7 cellular contexts compared by ENCODE assay signal in the genomic region with DNA sequence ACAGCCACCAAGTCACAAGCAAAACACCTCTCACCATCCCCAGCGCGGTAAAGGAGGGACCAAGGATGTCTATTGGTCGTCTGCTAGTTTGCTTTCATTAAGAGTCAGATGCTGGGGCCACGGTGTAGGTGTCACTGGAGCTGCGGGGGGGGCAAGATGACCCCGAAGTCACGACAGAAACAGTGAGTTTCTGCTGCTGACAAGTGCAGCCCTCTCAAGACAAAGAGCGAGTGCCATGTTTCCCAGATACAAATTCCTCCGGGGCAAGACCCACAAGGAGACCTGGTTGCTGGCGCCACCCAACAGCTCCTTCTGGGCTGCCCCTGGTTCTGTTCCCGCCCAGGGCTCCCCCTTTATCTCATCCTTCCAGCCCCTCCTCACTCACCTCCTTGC. TPM values are rescaled to one million over a fixed set of nuclear protein-coding genes. Genes with fewer than 3 reads are reported as not detected.
DNase-seq lines count a peak whose midpoint lies in the region; ATAC-seq and TF ChIP-seq lines count a peak whose summit lies in the region.

No MANE protein-coding gene starts in this region.

- H3K9me2 ChIP-seq in SU-DHL-6 (replicated peaks; ENCODE audit: insufficient read depth, low read length) = no peaks in the 10 kb centered on the region

- no peaks in the 10 kb centered on the region for H3K36me3 ChIP-seq in SU-DHL-6 (ENCODE audit: low read length)
- H3K36me3 ChIP-seq in right lobe of liver = peaks cover 3 to 29% (median 5%) of the 10 kb centered on the region in 4 donors

- WGBS in right lobe of liver (ENCODE audit: insufficient coverage, low coverage, low lambda C conversion rate, missing lambda C conversion rate) = 0% methylated on average over 3 of the region's 11 CpGs

- 0 out of 2 replicates have a peak, but pooled peaks cover 5% of the 10 kb centered on the region for H3F3A ChIP-seq in SU-DHL-6 (ENCODE audit: insufficient read depth)

- peaks cover 30% of the 10 kb centered on the region for H3K36me3 Mint-ChIP-seq in central memory CD8-positive, alpha-beta T cell (ENCODE audit: insufficient read depth)

- DNase-seq in central memory CD8-positive, alpha-beta T cell (ENCODE audit: low spot score in 2 of 2) = peak in 1 of 2 donors; percentile 25
- DNase-seq in right lobe of liver = no peak
- peak; percentile 21 to 41 (median 41) for DNase-seq in stimulated activated CD4-positive, alpha-beta T cell treated with anti-CD3 and anti-CD28 coated beads, TNF-alpha, amount 100 ng/mL, for 48 hours (ENCODE audit: low read depth in 3 of 3)

- H2AFZ ChIP-seq in SU-DHL-6 (ENCODE audit: low read depth, low read length, severe bottlenecking) = peak overlapping the region; percentile 98

- H3K4me3 ChIP-seq in SU-DHL-6 (ENCODE audit: insufficient read depth, low read length, poor library complexity, severe bottlenecking) (peak overlapping the region; percentile 95), right lobe of liver (peak overlapping the region; percentile 75 to 92 (median 91))

- H3K4me1 ChIP-seq in right lobe of liver = peaks cover 0 to 13% (median 3%) of the 10 kb centered on the region in 4 donors

- peaks cover 31% of the 10 kb centered on the region for H3K4me1 Mint-ChIP-seq in central memory CD8-positive, alpha-beta T cell

- peak overlapping the region; percentile 52 for H3K27ac ChIP-seq in SU-DHL-6 (ENCODE audit: low read depth, low read length)
- peak overlapping the region; percentile 59 to 79 (median 72) for H3K27ac ChIP-seq in right lobe of liver

- intact Hi-C loops in right lobe of liver (cut with DNase I) = loop anchor here in 1 of 2 donors (10.0 kb wide), 1 partner anchor 111 kb away; no protein-coding TSS in a partner anchor

- TF ChIP-seq POLR2A in right lobe of liver (IDR thresholded peaks at IDR 0.05) = no peak

- peak overlapping the region; percentile 90 for H3K4me3 Mint-ChIP-seq in central memory CD8-positive, alpha-beta T cell

- no peaks in the 10 kb centered on the region for H3K27me3 ChIP-seq in SU-DHL-6 (ENCODE audit: low read length)
- H3K27me3 ChIP-seq in right lobe of liver = no peaks in the 10 kb centered on the region

- ATAC-seq in GM18511 (IDR thresholded peaks at IDR 0.05; ENCODE audit: unreplicated experiment) (peak; percentile 38), HG03066 (IDR thresholded peaks at IDR 0.05; ENCODE audit: low read depth, unreplicated experiment) (peak; percentile 22), right lobe of liver (peak; percentile 24 to 43 (median 36)), HG02981 (IDR thresholded peaks at IDR 0.05; ENCODE audit: unreplicated experiment) (no peak)
- peak; percentile 34 for ATAC-seq in central memory CD8-positive, alpha-beta T cell (replicated peaks; ENCODE audit: extremely low read depth, poor library complexity, severe bottlenecking)

- no peak for TF ChIP-seq CTCF in SU-DHL-6 (IDR thresholded peaks at IDR 0.05; ENCODE audit: insufficient read depth, low read length, poor library complexity, severe bottlenecking)
- no peak for TF ChIP-seq CTCF in right lobe of liver (IDR thresholded peaks at IDR 0.05)

- peak overlapping the region; percentile 98 for H3K9ac ChIP-seq in SU-DHL-6 (ENCODE audit: low read length)

- H3K9me3 Mint-ChIP-seq in central memory CD8-positive, alpha-beta T cell = no peaks in the 10 kb centered on the region

- no peaks in the 10 kb centered on the region for H3K9me3 ChIP-seq in SU-DHL-6 (ENCODE audit: insufficient read depth, low read length)
- no peaks in the 10 kb centered on the region for H3K9me3 ChIP-seq in right lobe of liver

- H4K20me1 ChIP-seq in SU-DHL-6 (ENCODE audit: low read depth, low read length) = no peaks in the 10 kb centered on the region

- peak overlapping the region; percentile 79 for H3K4me2 ChIP-seq in SU-DHL-6 (ENCODE audit: low read depth, low read length, poor library complexity, severe bottlenecking)

- no peaks in the 10 kb centered on the region for H3K27me3 Mint-ChIP-seq in central memory CD8-positive, alpha-beta T cell

- peaks cover 19% of the 10 kb centered on the region for H3K79me2 ChIP-seq in SU-DHL-6 (ENCODE audit: insufficient read depth, low read length)

- H3K27ac Mint-ChIP-seq in central memory CD8-positive, alpha-beta T cell (ENCODE audit: low read depth) = peak overlapping the region; percentile 83

RNA-seq across cellular contexts. Expression of a gene that starts 0.7 kb away (rescaled TPM):
- total RNA-seq in right lobe of liver = 10 to 100 TPM in 4 of 6 experiments, 1 to 10 TPM in 2; 8.6 to 15.1 (median 10.5) TPM

RNA-seq across cellular contexts. Expression of a gene that starts 44.4 kb away (rescaled TPM):
- total RNA-seq in right lobe of liver = 1 to 10 TPM; 5.4 to 7.7 (median 5.8) TPM

RNA-seq across cellular contexts. Expression of a gene that starts 47.5 kb away (rescaled TPM):
- 1 to 10 TPM in 2 of 6 experiments, under 1 TPM in 4; 0.35 to 1.1 (median 0.47) TPM for total RNA-seq in right lobe of liver

Comparison
In these comparisons a context has a peak if more than half of its experiments do, and no peak if none do; other contexts are left out.
1. DNase-seq: peak in stimulated activated CD4-positive, alpha-beta T cell treated with anti-CD3 and anti-CD28 coated beads, TNF-alpha, amount 100 ng/mL, for 48 hours (3 of 3); none in right lobe of liver (0 of 3).